ENCODE assay signal across 29 cellular contexts in the genomic region with DNA sequence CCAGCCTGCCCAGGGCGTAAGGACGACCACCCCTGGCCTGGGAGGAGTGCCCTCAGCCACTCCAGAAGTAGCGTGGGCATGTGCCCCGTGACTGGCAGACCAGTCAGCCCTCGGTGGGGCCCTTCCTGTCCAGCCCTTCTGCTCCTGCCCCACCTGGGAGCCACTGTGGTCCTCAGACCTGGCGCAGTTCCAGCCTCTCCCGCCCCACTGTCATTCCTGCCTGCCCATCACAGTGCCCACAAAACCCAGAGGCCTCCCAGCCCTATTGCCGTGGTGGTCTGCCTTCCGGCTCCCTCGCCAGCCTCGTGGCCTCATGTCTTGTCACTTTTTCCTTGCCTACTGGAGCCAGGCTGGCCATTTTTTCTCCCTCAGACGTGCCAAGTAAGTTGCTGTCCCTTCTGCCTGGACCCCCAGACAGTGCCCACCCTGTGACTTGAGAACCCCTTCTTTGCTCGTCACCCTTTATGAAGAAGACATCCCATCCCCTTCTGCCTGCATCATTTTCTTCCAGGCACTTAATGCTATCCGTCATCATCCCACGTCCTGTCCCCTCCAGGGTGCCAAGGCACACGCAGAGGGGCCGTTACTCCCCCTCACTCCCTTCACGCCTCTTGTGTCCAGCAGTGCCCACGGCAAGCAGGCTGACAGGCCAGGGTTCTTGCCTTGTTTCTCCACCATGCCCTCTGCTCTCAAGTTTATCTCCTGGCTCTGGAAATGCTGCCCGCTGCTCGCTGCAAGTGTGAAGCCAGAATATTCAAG.
"Had no signal": no experiment of that assay in that cellular context is flagged by ENCODE, and none has a peak within 500 bp of the region (broad histone marks: within the 10 kb centered on the region; RNA-seq: fewer than 3 reads in every experiment).

No MANE protein-coding gene starts in this region.

- H3K27me3 ChIP-seq: ascending aorta, ovary, right lobe of liver had no signal

- H3K4me1 ChIP-seq: ascending aorta, foreskin keratinocyte had no signal

- H3K27ac Mint-ChIP-seq: activated CD4-positive, alpha-beta memory T cell treated with anti-CD3 and anti-CD28 coated beads, Interleukin-2, amount 10 ng/mL, durations not matched to agents 7 days and 5 days; activated CD4-positive, alpha-beta T cell treated with anti-CD3 and anti-CD28 coated beads, Interleukin-2, amount 10 ng/mL, durations not matched to agents 7 days and 5 days; activated naive CD8-positive, alpha-beta T cell treated with anti-CD3 and anti-CD28 coated beads, Interleukin-2, amount 10 ng/mL, durations not matched to agents 7 days and 5 days; activated T-cell treated with anti-CD3 and anti-CD28 coated beads, Interleukin-2, amount 50 U/mL, for 24 hours; progenitor cell of endocrine pancreas; T-helper 1 cell treated with Interleukin-12 subunit alpha and Interleukin-12 subunit beta and Interleukin-4 antibody, amounts not matched to agents 30 μg/mL and 1 μg/mL, for 36 hours; type B pancreatic cell had no signal

- H3K36me3 Mint-ChIP-seq: immature natural killer cell; naive thymus-derived CD4-positive, alpha-beta T cell; type B pancreatic cell had no signal

- H3K4me1 Mint-ChIP-seq: activated CD4-positive, alpha-beta memory T cell treated with anti-CD3 and anti-CD28 coated beads, Interleukin-2, amount 10 ng/mL, durations not matched to agents 7 days and 5 days; activated CD4-positive, alpha-beta T cell treated with anti-CD3 and anti-CD28 coated beads, Interleukin-2, amount 10 ng/mL, durations not matched to agents 7 days and 5 days; immature natural killer cell had no signal

- H3K4me3 Mint-ChIP-seq: activated CD4-positive, alpha-beta memory T cell treated with anti-CD3 and anti-CD28 coated beads, Interleukin-2, amount 10 ng/mL, durations not matched to agents 7 days and 5 days; activated CD4-positive, alpha-beta T cell treated with anti-CD3 and anti-CD28 coated beads, Interleukin-2, amount 10 ng/mL, durations not matched to agents 7 days and 5 days; activated naive CD8-positive, alpha-beta T cell treated with anti-CD3 and anti-CD28 coated beads, Interleukin-2, amount 10 ng/mL, durations not matched to agents 7 days and 5 days; activated T-cell treated with anti-CD3 and anti-CD28 coated beads, Interleukin-2, amount 50 U/mL, for 24 hours; endodermal cell; naive thymus-derived CD4-positive, alpha-beta T cell; T-helper 1 cell treated with Interleukin-12 subunit alpha and Interleukin-12 subunit beta and Interleukin-4 antibody, amounts not matched to agents 30 μg/mL and 1 μg/mL, for 36 hours; type B pancreatic cell had no signal

- DNase-seq: activated CD4-positive, alpha-beta memory T cell treated with anti-CD3 and anti-CD28 coated beads, Interleukin-2, amount 10 ng/mL, durations not matched to agents 7 days and 5 days; activated CD4-positive, alpha-beta T cell treated with anti-CD3 and anti-CD28 coated beads for 1 hour; activated CD4-positive, alpha-beta T cell treated with anti-CD3 and anti-CD28 coated beads, Interleukin-2, amount 10 ng/mL, durations not matched to agents 7 days and 5 days; activated CD8-positive, alpha-beta memory T cell treated with anti-CD3 and anti-CD28 coated beads, Interleukin-2, amount 50 U/mL, for 48 hours; activated naive CD4-positive, alpha-beta T cell treated with Interleukin-2 at 50 U/mL for 16 hours; activated naive CD8-positive, alpha-beta T cell treated with anti-CD3 and anti-CD28 coated beads, Interleukin-2, amount 10 ng/mL, durations not matched to agents 7 days and 5 days; activated T-cell treated with anti-CD3 and anti-CD28 coated beads, Interleukin-2, amount 50 U/mL, for 24 hours; endodermal cell; foreskin keratinocyte; heart left ventricle; hypothalamus; immature natural killer cell; kidney; midbrain; naive thymus-derived CD4-positive, alpha-beta T cell; right lobe of liver; stimulated activated CD4-positive, alpha-beta T cell treated with anti-CD3 and anti-CD28 coated beads, Interleukin-12 subunit alpha, Interleukin-12 subunit beta, amount 100 ng/mL, for 4 hours; stimulated activated CD4-positive, alpha-beta T cell treated with anti-CD3 and anti-CD28 coated beads, Interleukin-4, amount 100 ng/mL, for 1 hour; stimulated activated naive CD8-positive, alpha-beta T cell treated with anti-CD3 and anti-CD28 coated beads, Interleukin-15, Interleukin-2, amounts not matched to agents 100 U/mL and 50 U/mL, for 24 hours; SW 1271; T-helper 9 cell had no signal

- H3K4me3 ChIP-seq: ascending aorta, esophagus muscularis mucosa, heart left ventricle, ovary, right lobe of liver, skin epidermis had no signal

- H3K27ac ChIP-seq: ascending aorta, esophagus muscularis mucosa, foreskin keratinocyte, heart left ventricle, neutrophil, ovary, right lobe of liver, skin epidermis had no signal

- H3K27me3 Mint-ChIP-seq: progenitor cell of endocrine pancreas had no signal

- H3K9me3 ChIP-seq: ascending aorta, esophagus muscularis mucosa, heart left ventricle, neutrophil, ovary, right lobe of liver had no signal

- H3K36me3 ChIP-seq: ascending aorta, esophagus muscularis mucosa, heart left ventricle, neutrophil, ovary, right lobe of liver had no signal

- H3K9me3 Mint-ChIP-seq: activated CD4-positive, alpha-beta memory T cell treated with anti-CD3 and anti-CD28 coated beads, Interleukin-2, amount 10 ng/mL, durations not matched to agents 7 days and 5 days; activated CD4-positive, alpha-beta T cell treated with anti-CD3 and anti-CD28 coated beads, Interleukin-2, amount 10 ng/mL, durations not matched to agents 7 days and 5 days; endodermal cell; immature natural killer cell; T-helper 1 cell treated with Interleukin-12 subunit alpha and Interleukin-12 subunit beta and Interleukin-4 antibody, amounts not matched to agents 30 μg/mL and 1 μg/mL, for 36 hours; type B pancreatic cell had no signal
